In genomic region chr1:203720253-203720652, GRCh38 we compare ENCODE assay signal across 1 cellular context.
A peak's percentile ranks its signal among the peaks of the same experiment; 100 is the strongest.
TF ChIP-seq lines count a peak whose summit lies in the region.

No MANE protein-coding gene starts in this region.

TF ChIP-seq in HepG2, 621 proteins besides CTCF, POLR2A, EP300 and RAD21 (continues in another document):
- TF ChIP-seq HNRNPLL (IDR thresholded peaks at IDR 0.05; ENCODE audit: low read depth, low read length, poor library complexity, severe bottlenecking) (no peak), CREM (IDR thresholded peaks at IDR 0.05) (no peak), CREM (CRISPR knock-in tag; IDR thresholded peaks at IDR 0.05) (no peak), ZNF276 (CRISPR knock-in tag; IDR thresholded peaks at IDR 0.05; ENCODE audit: low read depth) (no peak), ASH2L (IDR thresholded peaks at IDR 0.05; ENCODE audit: insufficient read length, low read depth, low read length) (no peak), PLRG1 (conservative IDR thresholded peaks at IDR 0.05) (no peak), MYPOP (CRISPR knock-in tag; IDR thresholded peaks at IDR 0.05) (no peak), SIX4 (CRISPR knock-in tag; IDR thresholded peaks at IDR 0.05) (no peak), MYC (CRISPR knock-in tag; IDR thresholded peaks at IDR 0.05; ENCODE audit: borderline replicate concordance) (no peak), YY1 (IDR thresholded peaks at IDR 0.05; ENCODE audit: insufficient read depth, insufficient replicate concordance, low read depth, low read length) (no peak), GATA4 (IDR thresholded peaks at IDR 0.05; ENCODE audit: borderline replicate concordance, low read depth) (no peak), ZNF407 (CRISPR knock-in tag; IDR thresholded peaks at IDR 0.05; ENCODE audit: not compliant biosample characterization) (no peak), RBFOX2 (IDR thresholded peaks at IDR 0.05; ENCODE audit: low read depth, low read length) (no peak), SOX13 (IDR thresholded peaks at IDR 0.05) (no peak), SOX13 (CRISPR knock-in tag; conservative IDR thresholded peaks at IDR 0.05 in 1 of 2, IDR thresholded peaks at IDR 0.05 in 1 of 2) (peak in 1 of 2 experiments; percentile 30; a peak in 1 of 4 replicates), HNRNPUL1 (IDR thresholded peaks at IDR 0.05; ENCODE audit: low read depth, low read length) (no peak), ZNF205 (CRISPR knock-in tag; IDR thresholded peaks at IDR 0.05) (no peak), POLR2AphosphoS2 (IDR thresholded peaks at IDR 0.05; ENCODE audit: low read depth, low read length) (no peak), MXI1 (IDR thresholded peaks at IDR 0.05; ENCODE audit: borderline replicate concordance, low read depth, low read length) (no peak; the same call in 2 of the 3 replicates), MLXIP (CRISPR knock-in tag; IDR thresholded peaks at IDR 0.05; ENCODE audit: borderline replicate concordance) (no peak), ZNF747 (CRISPR knock-in tag; IDR thresholded peaks at IDR 0.05; ENCODE audit: borderline replicate concordance) (no peak), ZNF138 (CRISPR knock-in tag; IDR thresholded peaks at IDR 0.05; ENCODE audit: low read depth) (no peak), ELF3 (CRISPR knock-in tag; IDR thresholded peaks at IDR 0.05) (peak; percentile 40; the same call in 1 of the 2 replicates), ZNF546 (CRISPR knock-in tag; conservative IDR thresholded peaks at IDR 0.05) (no peak), FOSL2 (CRISPR knock-in tag; IDR thresholded peaks at IDR 0.05) (0 out of 2 replicates have a peak, but pooled peaks have one; percentile 22), HNF1A (IDR thresholded peaks at IDR 0.05; ENCODE audit: low read depth) (no peak), HNF1A (CRISPR knock-in tag; IDR thresholded peaks at IDR 0.05; ENCODE audit: borderline replicate concordance) (no peak), CSRNP2 (CRISPR knock-in tag; conservative IDR thresholded peaks at IDR 0.05; ENCODE audit: low read depth) (no peak), HMGA1 (CRISPR knock-in tag; conservative IDR thresholded peaks at IDR 0.05) (no peak), ZBTB37 (CRISPR knock-in tag; IDR thresholded peaks at IDR 0.05) (no peak), KDM5A (IDR thresholded peaks at IDR 0.05; ENCODE audit: borderline replicate concordance, low read length) (no peak), HIC2 (CRISPR knock-in tag; IDR thresholded peaks at IDR 0.05; ENCODE audit: low read depth) (no peak), NFRKB (IDR thresholded peaks at IDR 0.05) (no peak), MEIS2 (CRISPR knock-in tag; IDR thresholded peaks at IDR 0.05) (no peak)
